42 cellular contexts compared by ENCODE assay signal in the genomic region with DNA sequence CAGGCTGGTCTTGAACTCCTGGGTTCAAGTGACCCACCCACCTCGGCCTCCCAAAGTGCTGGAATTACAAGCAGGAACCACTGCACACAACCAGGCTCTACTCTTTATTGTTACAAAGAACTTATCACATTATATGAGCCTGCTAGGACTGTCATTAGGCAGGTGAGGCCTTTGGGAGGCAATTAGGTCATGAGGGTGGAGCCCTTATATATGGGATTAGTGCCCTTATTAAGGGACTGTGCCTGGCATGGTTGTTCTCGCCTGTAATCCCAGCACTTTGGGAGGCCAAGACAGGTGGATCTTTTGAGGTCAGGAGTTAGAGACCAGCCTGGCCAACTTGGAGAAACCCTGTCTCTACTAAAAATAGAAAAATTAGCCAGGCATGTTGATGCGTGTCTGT. TPM values are rescaled to one million over a fixed set of nuclear protein-coding genes. Genes with fewer than 3 reads are reported as not detected.
"Had no signal": no experiment of that assay in that cellular context is flagged by ENCODE, and none has a peak within 500 bp of the region (broad histone marks: within the 10 kb centered on the region; RNA-seq: fewer than 3 reads in every experiment).

No MANE protein-coding gene starts in this region.

- H3K9me3 Mint-ChIP-seq: activated naive CD4-positive, alpha-beta T cell treated with anti-CD3 and anti-CD28 coated beads for 36 hours; activated naive CD4-positive, alpha-beta T cell treated with anti-CD3 and anti-CD28 coated beads, Interleukin-2, amount 10 ng/mL, durations not matched to agents 7 days and 5 days; activated naive CD4-positive, alpha-beta T cell treated with anti-CD3 and anti-CD28 coated beads, Interleukin-2, amount 50 U/mL, for 24 hours; activated naive CD4-positive, alpha-beta T cell treated with anti-CD3 and anti-CD28 coated beads, Interleukin-2, amount 50 U/mL, for 72 hours; activated naive CD8-positive, alpha-beta T cell treated with anti-CD3 and anti-CD28 coated beads for 36 hours; activated naive CD8-positive, alpha-beta T cell treated with anti-CD3 and anti-CD28 coated beads, Interleukin-2, amount 10 ng/mL, durations not matched to agents 7 days and 5 days; activated naive CD8-positive, alpha-beta T cell treated with anti-CD3 and anti-CD28 coated beads, Interleukin-2, amount 50 U/mL, for 24 hours; activated T-cell treated with anti-CD3 and anti-CD28 coated beads, Interleukin-2, amount 50 U/mL, for 24 hours; activated T-cell treated with anti-CD3 and anti-CD28 coated beads, Interleukin-2, amount 50 U/mL, for 4 hours; activated T-cell treated with anti-CD3 and anti-CD28 coated beads, Interleukin-2, amount 50 U/mL, for 72 hours; activated T-helper 1 cell treated with anti-CD3 and anti-CD28 coated beads, Interleukin-12 subunit alpha, Interleukin-12 subunit beta, Interleukin-2, Interleukin-4 antibody, amounts not matched to agents 30 ng/mL and 10 ng/mL and 1 ng/mL, durations not matched to agents 14 hours and 24 hours and 36 hours; activated T-helper 17 cell treated with anti-CD3 and anti-CD28 coated beads, Interleukin-2, amount 50 U/mL, for 72 hours; activated T-helper 2 cell treated with anti-CD3 and anti-CD28 coated beads, Interferon-gamma antibody, Interleukin-2, Interleukin-4, amounts not matched to agents 10 μg/mL and 5 μg/mL and 100 μg/mL, durations not matched to agents 14 hours and 24 hours and 36 hours; brain; central memory CD8-positive, alpha-beta T cell had no signal

- FAIRE-seq: astrocyte had no signal

- H3K27ac Mint-ChIP-seq: activated naive CD4-positive, alpha-beta T cell treated with anti-CD3 and anti-CD28 coated beads for 36 hours; activated naive CD4-positive, alpha-beta T cell treated with anti-CD3 and anti-CD28 coated beads, Interleukin-2, amount 10 ng/mL, durations not matched to agents 7 days and 5 days; activated naive CD4-positive, alpha-beta T cell treated with anti-CD3 and anti-CD28 coated beads, Interleukin-2, amount 50 U/mL, for 24 hours; activated naive CD4-positive, alpha-beta T cell treated with anti-CD3 and anti-CD28 coated beads, Interleukin-2, amount 50 U/mL, for 72 hours; activated naive CD8-positive, alpha-beta T cell; activated naive CD8-positive, alpha-beta T cell treated with anti-CD3 and anti-CD28 coated beads for 36 hours; activated naive CD8-positive, alpha-beta T cell treated with anti-CD3 and anti-CD28 coated beads, Interleukin-2, amount 10 ng/mL, durations not matched to agents 7 days and 5 days; activated naive CD8-positive, alpha-beta T cell treated with anti-CD3 and anti-CD28 coated beads, Interleukin-2, amount 50 U/mL, for 24 hours; activated T-cell treated with anti-CD3 and anti-CD28 coated beads, Interleukin-2, amount 50 U/mL, for 24 hours; activated T-cell treated with anti-CD3 and anti-CD28 coated beads, Interleukin-2, amount 50 U/mL, for 72 hours; activated T-helper 1 cell treated with anti-CD3 and anti-CD28 coated beads, Interleukin-12 subunit alpha, Interleukin-12 subunit beta, Interleukin-2, Interleukin-4 antibody, amounts not matched to agents 30 ng/mL and 10 ng/mL and 1 ng/mL, durations not matched to agents 14 hours and 24 hours and 36 hours; activated T-helper 17 cell treated with anti-CD3 and anti-CD28 coated beads, Interleukin-2, amount 50 U/mL, for 72 hours; activated T-helper 2 cell treated with anti-CD3 and anti-CD28 coated beads, Interferon-gamma antibody, Interleukin-2, Interleukin-4, amounts not matched to agents 10 μg/mL and 5 μg/mL and 100 μg/mL, durations not matched to agents 14 hours and 24 hours and 36 hours had no signal

- H3K36me3 Mint-ChIP-seq: activated naive CD4-positive, alpha-beta T cell treated with anti-CD3 and anti-CD28 coated beads, Interleukin-2, amount 10 ng/mL, durations not matched to agents 7 days and 5 days; activated naive CD4-positive, alpha-beta T cell treated with anti-CD3 and anti-CD28 coated beads, Interleukin-2, amount 50 U/mL, for 24 hours; activated naive CD4-positive, alpha-beta T cell treated with anti-CD3 and anti-CD28 coated beads, Interleukin-2, amount 50 U/mL, for 72 hours; activated naive CD8-positive, alpha-beta T cell; activated naive CD8-positive, alpha-beta T cell treated with anti-CD3 and anti-CD28 coated beads for 36 hours; activated naive CD8-positive, alpha-beta T cell treated with anti-CD3 and anti-CD28 coated beads, Interleukin-2, amount 10 ng/mL, durations not matched to agents 7 days and 5 days; brain had no signal

- H3K36me3 ChIP-seq: adrenal gland, ascending aorta, brain microvascular endothelial cell, breast epithelium, cardiac muscle cell had no signal

- H3K27me3 Mint-ChIP-seq: activated naive CD4-positive, alpha-beta T cell treated with anti-CD3 and anti-CD28 coated beads, Interleukin-2, amount 50 U/mL, for 24 hours; activated naive CD8-positive, alpha-beta T cell; activated naive CD8-positive, alpha-beta T cell treated with anti-CD3 and anti-CD28 coated beads for 36 hours; activated naive CD8-positive, alpha-beta T cell treated with anti-CD3 and anti-CD28 coated beads, Interleukin-2, amount 50 U/mL, for 24 hours; activated T-cell treated with anti-CD3 and anti-CD28 coated beads, Interleukin-2, amount 50 U/mL, for 24 hours; activated T-helper 17 cell treated with anti-CD3 and anti-CD28 coated beads, Interleukin-2, amount 50 U/mL, for 72 hours; central memory CD8-positive, alpha-beta T cell had no signal

- H3K4me1 ChIP-seq: breast epithelium had no signal

- H3K9me3 ChIP-seq: adrenal gland, ascending aorta, body of pancreas, breast epithelium had no signal

- H3K27ac ChIP-seq: ascending aorta, brain microvascular endothelial cell, breast epithelium, cardiac muscle cell had no signal

- DNase-seq: activated effector memory CD4-positive, alpha-beta T cell treated with anti-CD3 and anti-CD28 coated beads, Interleukin-2, amount 50 U/mL, for 16 hours; activated effector memory CD4-positive, alpha-beta T cell treated with Interleukin-2 at 50 U/mL for 16 hours; activated gamma-delta T cell; activated gamma-delta T cell treated with Interleukin-2 at 50 U/mL for 16 hours; activated naive CD4-positive, alpha-beta T cell; activated naive CD4-positive, alpha-beta T cell treated with anti-CD3 and anti-CD28 coated beads for 36 hours; activated naive CD4-positive, alpha-beta T cell treated with anti-CD3 and anti-CD28 coated beads, Interleukin-2, amount 10 ng/mL, durations not matched to agents 7 days and 5 days; activated naive CD4-positive, alpha-beta T cell treated with anti-CD3 and anti-CD28 coated beads, Interleukin-2, amount 50 U/mL, for 16 hours; activated naive CD4-positive, alpha-beta T cell treated with Interleukin-2 at 50 U/mL for 16 hours; activated naive CD8-positive, alpha-beta T cell treated with anti-CD3 and anti-CD28 coated beads for 36 hours; activated naive CD8-positive, alpha-beta T cell treated with anti-CD3 and anti-CD28 coated beads, Interleukin-2, amount 10 ng/mL, durations not matched to agents 7 days and 5 days; activated naive CD8-positive, alpha-beta T cell treated with anti-CD3 and anti-CD28 coated beads, Interleukin-2, amount 50 U/mL, for 24 hours; activated T-cell treated with anti-CD3 and anti-CD28 coated beads, Interleukin-2, amount 50 U/mL, for 1 hour; activated T-cell treated with anti-CD3 and anti-CD28 coated beads, Interleukin-2, amount 50 U/mL, for 24 hours; activated T-cell treated with anti-CD3 and anti-CD28 coated beads, Interleukin-2, amount 50 U/mL, for 4 hours; activated T-cell treated with anti-CD3 and anti-CD28 coated beads, Interleukin-2, amount 50 U/mL, for 48 hours; activated T-cell treated with anti-CD3 and anti-CD28 coated beads, Interleukin-2, amount 50 U/mL, for 72 hours; adrenal gland; amniotic stem cell; amygdala; anterior cingulate cortex; aorta; body of pancreas; brain microvascular endothelial cell; caudate nucleus; central memory CD4-positive, alpha-beta T cell; cerebellar nuclear complex had no signal

- H3K27me3 ChIP-seq: adrenal gland, ascending aorta, body of pancreas, brain microvascular endothelial cell, breast epithelium, cardiac muscle cell had no signal

- H3K4me1 Mint-ChIP-seq: activated naive CD4-positive, alpha-beta T cell treated with anti-CD3 and anti-CD28 coated beads, Interleukin-2, amount 10 ng/mL, durations not matched to agents 7 days and 5 days; activated naive CD4-positive, alpha-beta T cell treated with anti-CD3 and anti-CD28 coated beads, Interleukin-2, amount 50 U/mL, for 24 hours; activated naive CD8-positive, alpha-beta T cell treated with anti-CD3 and anti-CD28 coated beads for 36 hours; activated naive CD8-positive, alpha-beta T cell treated with anti-CD3 and anti-CD28 coated beads, Interleukin-2, amount 10 ng/mL, durations not matched to agents 7 days and 5 days; activated naive CD8-positive, alpha-beta T cell treated with anti-CD3 and anti-CD28 coated beads, Interleukin-2, amount 50 U/mL, for 24 hours; central memory CD8-positive, alpha-beta T cell had no signal

- H3K4me3 Mint-ChIP-seq: activated naive CD4-positive, alpha-beta T cell treated with anti-CD3 and anti-CD28 coated beads for 36 hours; activated naive CD4-positive, alpha-beta T cell treated with anti-CD3 and anti-CD28 coated beads, Interleukin-2, amount 10 ng/mL, durations not matched to agents 7 days and 5 days; activated naive CD4-positive, alpha-beta T cell treated with anti-CD3 and anti-CD28 coated beads, Interleukin-2, amount 50 U/mL, for 24 hours; activated naive CD8-positive, alpha-beta T cell; activated naive CD8-positive, alpha-beta T cell treated with anti-CD3 and anti-CD28 coated beads for 36 hours; activated naive CD8-positive, alpha-beta T cell treated with anti-CD3 and anti-CD28 coated beads, Interleukin-2, amount 10 ng/mL, durations not matched to agents 7 days and 5 days; activated naive CD8-positive, alpha-beta T cell treated with anti-CD3 and anti-CD28 coated beads, Interleukin-2, amount 50 U/mL, for 24 hours; activated T-cell treated with anti-CD3 and anti-CD28 coated beads, Interleukin-2, amount 50 U/mL, for 24 hours; activated T-cell treated with anti-CD3 and anti-CD28 coated beads, Interleukin-2, amount 50 U/mL, for 4 hours; activated T-cell treated with anti-CD3 and anti-CD28 coated beads, Interleukin-2, amount 50 U/mL, for 72 hours; activated T-helper 1 cell treated with anti-CD3 and anti-CD28 coated beads, Interleukin-12 subunit alpha, Interleukin-12 subunit beta, Interleukin-2, Interleukin-4 antibody, amounts not matched to agents 30 ng/mL and 10 ng/mL and 1 ng/mL, durations not matched to agents 14 hours and 24 hours and 36 hours; activated T-helper 17 cell treated with anti-CD3 and anti-CD28 coated beads, Interleukin-2, amount 50 U/mL, for 72 hours; brain; central memory CD8-positive, alpha-beta T cell had no signal

- H3K4me3 ChIP-seq: adrenal gland, ascending aorta, body of pancreas, breast epithelium, cardiac muscle cell had no signal

- ATAC-seq: activated naive CD4-positive, alpha-beta T cell treated with anti-CD3 and anti-CD28 coated beads, Interleukin-2, amount 50 U/mL, for 72 hours; activated naive CD8-positive, alpha-beta T cell treated with anti-CD3 and anti-CD28 coated beads, Interleukin-2, amount 50 U/mL, for 24 hours; activated T-cell treated with anti-CD3 and anti-CD28 coated beads, Interleukin-2, amount 50 U/mL, for 4 hours; activated T-cell treated with anti-CD3 and anti-CD28 coated beads, Interleukin-2, amount 50 U/mL, for 72 hours; activated T-helper 17 cell treated with anti-CD3 and anti-CD28 coated beads, Interleukin-2, amount 50 U/mL, for 72 hours had no signal

RNA-seq across cellular contexts. Expression of gene RAPSN, which starts 12.2 kb away (rescaled TPM):
- total RNA-seq: activated naive CD4-positive, alpha-beta T cell treated with anti-CD3 and anti-CD28 coated beads for 36 hours; ascending aorta; body of pancreas; cardiac muscle cell; cerebellum had no signal
- polyA plus RNA-seq: cardiac muscle cell had no signal

RNA-seq across cellular contexts. Expression of gene SPI1, which starts 58.4 kb away (rescaled TPM):
- total RNA-seq: activated naive CD4-positive, alpha-beta T cell treated with anti-CD3 and anti-CD28 coated beads for 36 hours; activated T-helper 1 cell treated with anti-CD3 and anti-CD28 coated beads, Interleukin-12 subunit alpha, Interleukin-12 subunit beta, Interleukin-2, Interleukin-4 antibody, amounts not matched to agents 30 ng/mL and 10 ng/mL and 1 ng/mL, durations not matched to agents 14 hours and 24 hours and 36 hours; astrocyte; bronchial epithelial cell; cardiac muscle cell; chondrocyte had no signal
